Comparison of ENCODE assay signal across 18 cellular contexts in genomic region chr2:191298306-191298705, GRCh38.
DNase-seq lines count a peak whose midpoint lies in the region; ATAC-seq and TF ChIP-seq lines count a peak whose summit lies in the region.
"Had no signal": no experiment of that assay in that cellular context is flagged by ENCODE, and none has a peak within 500 bp of the region (broad histone marks: within the 10 kb centered on the region; RNA-seq: fewer than 3 reads in every experiment).

No MANE protein-coding gene starts in this region.

- peaks cover 47% of the 10 kb centered on the region for H3K4me1 ChIP-seq in adipocyte (ENCODE audit: control insufficient read depth, insufficient read depth, low read length)

- no peak for ATAC-seq in HG02884 (IDR thresholded peaks at IDR 0.05; ENCODE audit: unreplicated experiment)

- H3K4me3 ChIP-seq in adipocyte (ENCODE audit: low read length) (no peak overlapping the region), fibroblast of mammary gland (ENCODE audit: control insufficient read depth, low read depth, low read length) (no peak overlapping the region), skeletal muscle cell (ENCODE audit: low read depth, low read length) (no peak overlapping the region)
- H3K4me3 ChIP-seq: A549, PC-9 had no signal

- H3K36me3 ChIP-seq in adipocyte (ENCODE audit: control insufficient read depth, insufficient read depth, low read length, severe bottlenecking), result peaks cover 12% of the 10 kb centered on the region

- DNase-seq in EH (ENCODE audit: low read depth) (peak; percentile 88), adipocyte (ENCODE audit: low read depth) (peak; percentile 74), fibroblast of mammary gland (ENCODE audit: low read depth) (peak; percentile 33), skeletal muscle cell (ENCODE audit: low read depth) (peak; percentile 48), CD1c-positive myeloid dendritic cell (ENCODE audit: extremely low spot score) (no peak), erythroblast (lab: John Stamatoyannopoulos, UW) (no peak)
- DNase-seq: CD4-positive, alpha-beta T cell; DMS79; GF-D8; MM.1S; NCI-H1105; NCI-H1694 treated with DMSO at 0.1 percent for 48 hours; NCI-H446; NCI-H774; PC-9 had no signal

- no peaks in the 10 kb centered on the region for H3K27me3 ChIP-seq in adipocyte (replicated peaks; ENCODE audit: control insufficient read depth, insufficient read depth, low read length)

- no peak for TF ChIP-seq POLR2A in erythroblast (IDR thresholded peaks at IDR 0.05; ENCODE audit: low read length)

- TF ChIP-seq CTCF in fibroblast of mammary gland (conservative IDR thresholded peaks at IDR 0.05; ENCODE audit: control insufficient read depth, insufficient read depth, low read depth, low read length), result no peak

- no peaks in the 10 kb centered on the region for H3K9me3 ChIP-seq in adipocyte (ENCODE audit: control insufficient read depth, low read length)
- H3K9me3 ChIP-seq: A549 had no signal

- H3K9ac ChIP-seq in adipocyte (ENCODE audit: low read length), result no peak overlapping the region
- H3K9ac ChIP-seq: KMS-11 had no signal

Comparison
In these comparisons a context has a peak if more than half of its experiments do, and no peak if none do; other contexts are left out.
1. DNase-seq: peak in EH (single experiment), adipocyte (single experiment), fibroblast of mammary gland (single experiment) and skeletal muscle cell (single experiment); none in CD1c-positive myeloid dendritic cell (single experiment) and erythroblast (0 of 2).